13 cellular contexts compared by ENCODE assay signal in genomic region chr9:108784998-108785397, GRCh38.
DNase-seq lines count a peak whose midpoint lies in the region; TF ChIP-seq lines count a peak whose summit lies in the region.
"Had no signal": no experiment of that assay in that cellular context is flagged by ENCODE, and none has a peak within 500 bp of the region (broad histone marks: within the 10 kb centered on the region; RNA-seq: fewer than 3 reads in every experiment).

No MANE protein-coding gene starts in this region.

- peak; percentile 60 for DNase-seq in AG09309 (ENCODE audit: low read depth)
- peak; percentile 77 for DNase-seq in KBM-7
- DNase-seq in brain microvascular endothelial cell, result peak; percentile 24
- DNase-seq in myocyte (ENCODE audit: low read depth), result peak; percentile 16
- no peak for DNase-seq in nucleus accumbens (lab: John Stamatoyannopoulos, UW)
- no peak for DNase-seq in epidermal melanocyte (ENCODE audit: insufficient read length, low spot score)
- no peak for DNase-seq in stimulated activated CD4-positive, alpha-beta T cell treated with anti-CD3 and anti-CD28 coated beads, Interleukin-4, amount 100 ng/mL, for 1 hour
- DNase-seq in middle frontal gyrus (ENCODE audit: extremely low spot score, low spot score), result no peak
- DNase-seq: anterior cingulate cortex, endodermal cell, mucosa of descending colon, right lobe of liver had no signal

- H3K4me3 ChIP-seq in AG09309 (ENCODE audit: control insufficient read depth, low read depth, low read length) (no peak overlapping the region), brain microvascular endothelial cell (ENCODE audit: low read depth, low read length) (no peak overlapping the region)
- H3K4me3 ChIP-seq: mucosa of descending colon, right lobe of liver, tibial nerve had no signal

- H3K27me3 ChIP-seq in brain microvascular endothelial cell (replicated peaks), result peaks cover 19% of the 10 kb centered on the region
- H3K27me3 ChIP-seq: right lobe of liver, tibial nerve had no signal

- no peaks in the 10 kb centered on the region for H3K36me3 ChIP-seq in brain microvascular endothelial cell (replicated peaks)
- H3K36me3 ChIP-seq: right lobe of liver, tibial nerve had no signal

- TF ChIP-seq CTCF in AG09309 (IDR thresholded peaks at IDR 0.05; ENCODE audit: control insufficient read depth, insufficient read depth, low read depth, low read length, missing control alignments) (no peak), brain microvascular endothelial cell (IDR thresholded peaks at IDR 0.05; ENCODE audit: low read depth, low read length, missing control alignments) (no peak)

- in situ Hi-C loops in KBM-7 (cut with MboI; ENCODE audit: low pct_unique_long_range_greater_than_20kb, low sequenced_read_pairs) (no loop called here), brain microvascular endothelial cell (cut with HindIII; ENCODE audit: low pct_ligation_motif_present, low sequenced_read_pairs) (no loop called here)

- no peak overlapping the region for H3K27ac ChIP-seq in brain microvascular endothelial cell
- H3K27ac ChIP-seq: right lobe of liver had no signal

Comparison
In these comparisons a context has a peak if more than half of its experiments do, and no peak if none do; other contexts are left out.
1. DNase-seq: peak in AG09309 (single experiment), KBM-7 (single experiment), brain microvascular endothelial cell (single experiment) and myocyte (single experiment); none in nucleus accumbens (0 of 56), epidermal melanocyte (single experiment), stimulated activated CD4-positive, alpha-beta T cell treated with anti-CD3 and anti-CD28 coated beads, Interleukin-4, amount 100 ng/mL, for 1 hour (single experiment) and middle frontal gyrus (single experiment).